In the genomic region with DNA sequence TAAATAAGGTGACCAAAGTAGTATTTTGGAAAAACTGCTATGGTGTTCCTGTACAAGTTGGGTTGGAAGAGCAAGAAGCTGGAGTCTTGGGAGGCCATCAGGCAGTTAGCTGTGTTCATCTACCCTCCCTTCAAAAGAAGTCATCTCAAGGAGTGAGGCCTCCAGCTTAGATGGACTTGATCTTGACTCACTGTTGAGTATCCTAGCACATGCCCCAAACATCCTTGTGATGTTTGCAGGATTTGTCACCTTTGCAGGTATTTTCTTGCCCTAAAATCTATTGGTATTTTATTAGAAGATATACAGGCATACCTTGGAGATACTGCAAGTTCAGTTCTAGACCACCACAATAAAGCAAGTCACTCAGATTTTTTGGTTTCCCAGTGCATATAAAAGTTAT, we compare ENCODE assay signal across 27 cellular contexts. TPM values are rescaled to one million over a fixed set of nuclear protein-coding genes. Genes with fewer than 3 reads are reported as not detected.
DNase-seq lines count a peak whose midpoint lies in the region; ATAC-seq, FAIRE-seq and TF ChIP-seq lines count a peak whose summit lies in the region.
"Had no signal": no experiment of that assay in that cellular context is flagged by ENCODE, and none has a peak within 500 bp of the region (broad histone marks: within the 10 kb centered on the region; RNA-seq: fewer than 3 reads in every experiment).

No MANE protein-coding gene starts in this region.

- no peaks in the 10 kb centered on the region for H3K4me1 Mint-ChIP-seq in T-helper 17 cell
- H3K4me1 Mint-ChIP-seq: CD14-positive monocyte; CD4-positive, alpha-beta memory T cell; CD8-positive, alpha-beta memory T cell had no signal

- intact Hi-C loops in head of caudate nucleus (cut with DNase I) = no loop called here

- H3K4me1 ChIP-seq in suprapubic skin = no peaks in the 10 kb centered on the region
- H3K4me1 ChIP-seq: BE2C, BLaER1 had no signal

- no peak for TF ChIP-seq CTCF in bronchial epithelial cell (IDR thresholded peaks at IDR 0.05; ENCODE audit: insufficient read depth, low read length, severe bottlenecking)
- no peak for TF ChIP-seq CTCF in suprapubic skin (IDR thresholded peaks at IDR 0.05)

- no peak for TF ChIP-seq EP300 in suprapubic skin (IDR thresholded peaks at IDR 0.05)

- DNase-seq in T-helper 17 cell (no peak), bronchial epithelial cell (ENCODE audit: low read depth) (peak; percentile 54), epithelial cell of prostate (ENCODE audit: low read depth, low spot score) (peak; percentile 2), head of caudate nucleus (no peak), suprapubic skin (ENCODE audit: low spot score in 2 of 2) (no peak)
- DNase-seq: 8988T; ACHN; BE2C; C1 segment of cervical spinal cord; CD4-positive, alpha-beta memory T cell; CD4-positive, CD25-positive, alpha-beta regulatory T cell; CD8-positive, alpha-beta memory T cell; COR-L47; DMS 273 treated with DMSO at 0.1 percent for 48 hours; DMS153; DMS53; DMS79; DND-41; EL; GDM1 had no signal

- H3K4me3 ChIP-seq in bronchial epithelial cell (ENCODE audit: low read depth, low read length) (no peak overlapping the region), suprapubic skin (no peak overlapping the region)
- H3K4me3 ChIP-seq: BLaER1, GM12878 had no signal

- H3K27me3 ChIP-seq in bronchial epithelial cell (ENCODE audit: control insufficient read depth, insufficient read depth, low read length) = no peaks in the 10 kb centered on the region
- H3K27me3 ChIP-seq in suprapubic skin = no peaks in the 10 kb centered on the region
- H3K27me3 ChIP-seq: BE2C, BLaER1 had no signal

- FAIRE-seq in bronchial epithelial cell (lab: Jason Lieb, UNC) = no peak
- FAIRE-seq: A204.1, GM12878, GM12892, GM18507 had no signal

- H3K4me3 Mint-ChIP-seq in T-helper 17 cell = no peak overlapping the region
- H3K4me3 Mint-ChIP-seq: CD14-positive monocyte; CD4-positive, alpha-beta memory T cell; CD8-positive, alpha-beta memory T cell had no signal

- no peak overlapping the region for H3K27ac Mint-ChIP-seq in T-helper 17 cell
- H3K27ac Mint-ChIP-seq: CD14-positive monocyte; CD4-positive, alpha-beta memory T cell; CD4-positive, CD25-positive, alpha-beta regulatory T cell; CD8-positive, alpha-beta memory T cell had no signal

- no peaks in the 10 kb centered on the region for H3K27me3 Mint-ChIP-seq in T-helper 17 cell
- H3K27me3 Mint-ChIP-seq: CD4-positive, alpha-beta memory T cell; CD4-positive, CD25-positive, alpha-beta regulatory T cell; CD8-positive, alpha-beta memory T cell had no signal

- no peaks in the 10 kb centered on the region for H3K9me3 ChIP-seq in T-helper 17 cell (ENCODE audit: control insufficient read depth, low read length, poor library complexity, severe bottlenecking)
- no peaks in the 10 kb centered on the region for H3K9me3 ChIP-seq in suprapubic skin
- H3K9me3 ChIP-seq: BE2C had no signal

- H3K27ac ChIP-seq in epithelial cell of prostate (no peak overlapping the region), suprapubic skin (no peak overlapping the region)
- H3K27ac ChIP-seq: BLaER1 had no signal

- ATAC-seq in T-helper 17 cell (peak; percentile 16), GM21737 (IDR thresholded peaks at IDR 0.05; ENCODE audit: unreplicated experiment) (no peak)
- ATAC-seq: GM12878 had no signal

- H3K36me3 ChIP-seq in bronchial epithelial cell (ENCODE audit: control insufficient read depth, insufficient read depth, low read length) (peaks cover 7% of the 10 kb centered on the region), suprapubic skin (peaks cover 86% of the 10 kb centered on the region)

- peaks cover 29% of the 10 kb centered on the region for H3K36me3 Mint-ChIP-seq in T-helper 17 cell (ENCODE audit: low read depth)

- no peak for TF ChIP-seq POLR2A in suprapubic skin (IDR thresholded peaks at IDR 0.05)

RNA-seq across cellular contexts. Expression of a gene that starts 30.2 kb away (rescaled TPM):
- total RNA-seq in T-helper 17 cell (100 to 1,000 TPM in 1 of 2 donors, 10 to 100 TPM in 1; 93.5 to 115 TPM), bronchial epithelial cell (26.8 and 37.4 TPM in 2 replicates), suprapubic skin (10 to 100 TPM; 18.1 to 29.1 (median 23.7) TPM)

RNA-seq across cellular contexts. Expression of a gene that starts 30.3 kb away (rescaled TPM):
- total RNA-seq in T-helper 17 cell (1 to 10 TPM; 5.4 to 7.1 TPM), bronchial epithelial cell (49.8 and 55.6 TPM in 2 replicates), suprapubic skin (1 to 10 TPM; 6.8 to 9.5 (median 8.4) TPM)

Comparison
In these comparisons a context has a peak if more than half of its experiments do, and no peak if none do; other contexts are left out.
1. DNase-seq: peak in bronchial epithelial cell (single experiment) and epithelial cell of prostate (single experiment); none in T-helper 17 cell (0 of 3), head of caudate nucleus (0 of 42) and suprapubic skin (0 of 2).